Comparison of ENCODE assay signal across 35 cellular contexts in the genomic region with DNA sequence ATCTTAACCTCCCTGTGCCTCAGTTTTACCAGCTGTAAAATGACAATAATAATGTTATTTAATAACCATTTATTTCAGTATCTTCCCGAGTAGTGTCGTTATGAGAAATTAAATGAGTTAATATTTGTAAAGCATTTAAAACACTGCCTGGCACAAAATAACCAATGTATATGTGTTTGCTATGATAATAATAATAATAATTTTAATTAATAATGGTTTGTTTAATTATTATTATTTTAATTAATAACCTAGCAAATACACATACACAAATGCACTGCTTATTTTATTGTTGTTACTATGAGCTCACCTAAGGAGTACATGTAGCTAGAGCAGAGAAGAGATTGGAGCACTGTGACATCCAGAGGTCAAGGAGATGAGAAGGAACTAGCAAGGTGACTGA.
"Had no signal": no experiment of that assay in that cellular context is flagged by ENCODE, and none has a peak within 500 bp of the region (broad histone marks: within the 10 kb centered on the region; RNA-seq: fewer than 3 reads in every experiment).

No MANE protein-coding gene starts in this region.

- DNase-seq: Karpas-422, Kasumi-1, MG63, MM.1S, MV-4-11, NCI-H1048, NCI-H1092, NCI-H1092 treated with DMSO at 0.1 percent for 48 hours, NCI-H1105, NCI-H1105 treated with DMSO at 0.1 percent for 48 hours, NCI-H1417, NCI-H1417 treated with DMSO at 0.1 percent for 48 hours, NCI-H1436, NCI-H1436 treated with DMSO at 0.1 percent for 48 hours, NCI-H146, NCI-H1694, NCI-H1694 treated with DMSO at 0.1 percent for 48 hours, NCI-H187, NCI-H187 treated with DMSO at 0.1 percent for 48 hours, NCI-H1930, NCI-H2029, NCI-H2029 treated with DMSO at 0.1 percent for 48 hours, NCI-H2081, NCI-H2081 treated with DMSO at 0.1 percent for 48 hours, NCI-H2107, NCI-H2171, NCI-H2171 treated with DMSO at 0.1 percent for 48 hours, NCI-H2227 treated with DMSO at 0.1 percent for 48 hours, NCI-H226, NCI-H345, NCI-H446, NCI-H446 treated with DMSO at 0.1 percent for 48 hours, NCI-H510A, NCI-H510A treated with DMSO at 0.1 percent for 48 hours, NCI-H524 had no signal
